8 cellular contexts compared by ENCODE assay signal in the genomic region with DNA sequence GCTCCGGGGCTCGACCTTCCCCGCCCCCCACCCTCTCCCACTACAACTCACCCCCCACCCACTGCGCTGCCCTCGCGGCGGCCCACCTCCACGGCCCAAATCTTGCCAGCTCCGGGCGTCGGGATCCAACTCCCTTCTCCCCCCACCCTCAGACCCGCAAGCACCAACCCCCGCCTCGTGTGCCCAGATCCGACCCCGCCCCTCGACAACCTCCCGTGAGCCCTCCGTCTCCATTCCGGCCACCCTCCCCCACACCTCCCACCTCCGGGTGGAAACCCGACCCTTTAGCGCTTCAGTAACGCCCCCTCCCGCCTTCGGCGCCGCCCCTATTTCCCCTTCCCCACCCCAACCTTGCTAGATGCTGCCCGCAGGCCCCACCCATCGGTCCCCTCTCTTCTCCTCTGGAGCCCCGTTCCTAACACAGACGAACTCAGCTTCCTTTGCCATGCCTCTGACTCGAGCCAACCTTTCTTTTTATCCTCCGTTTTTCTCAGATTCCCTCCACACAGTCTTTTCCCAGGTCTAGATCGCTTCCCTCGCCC. TPM values are rescaled to one million over a fixed set of nuclear protein-coding genes. Genes with fewer than 3 reads are reported as not detected.
A peak's percentile ranks its signal among the peaks of the same experiment; 100 is the strongest.
DNase-seq lines count a peak whose midpoint lies in the region; ATAC-seq and TF ChIP-seq lines count a peak whose summit lies in the region.

No MANE protein-coding gene starts in this region.

- no peaks in the 10 kb centered on the region for H3K27me3 ChIP-seq in stomach

- ATAC-seq in GM21529 (IDR thresholded peaks at IDR 0.05; ENCODE audit: unreplicated experiment): peak; percentile 32

- peak overlapping the region; percentile 96 for H3K27ac Mint-ChIP-seq in neural crest cell (ENCODE audit: unreplicated experiment)

- in situ Hi-C loops in KBM-7 (cut with MboI; ENCODE audit: low pct_unique_long_range_greater_than_20kb, low sequenced_read_pairs): no loop called here

- TF ChIP-seq CTCF in neural crest cell (conservative IDR thresholded peaks at IDR 0.05) (no peak), stomach (IDR thresholded peaks at IDR 0.05) (no peak)

- peak overlapping the region; percentile 96 for H3K4me3 Mint-ChIP-seq in neural crest cell

- peaks cover 49% of the 10 kb centered on the region for H3K4me1 Mint-ChIP-seq in neural crest cell

- peak overlapping the region; percentile 92 to 99 (median 93) for H3K27ac ChIP-seq in stomach

- TF ChIP-seq EP300 in stomach (IDR thresholded peaks at IDR 0.05): no peak

- WGBS in stomach, 5 donors: 1 to 2% (median 1%) methylated on average over 20 to 36 of the region's 36 CpGs

- H3K36me3 Mint-ChIP-seq in neural crest cell (ENCODE audit: low read depth): peaks cover 10% of the 10 kb centered on the region

- no peaks in the 10 kb centered on the region for H3K27me3 Mint-ChIP-seq in neural crest cell (ENCODE audit: low read depth)

- peak overlapping the region; percentile 85 to 96 (median 90) for H3K4me3 ChIP-seq in stomach

- peaks cover 23 to 53% (median 43%) of the 10 kb centered on the region in 4 donors for H3K4me1 ChIP-seq in stomach

- intact Hi-C loops in stomach (cut with DNase I; ENCODE audit: low total_unique reads): no loop called here

- DNase-seq in COLO829 (ENCODE audit: low spot score) (peak; percentile 88), KBM-7 (peak; percentile 62), RKO (ENCODE audit: low spot score) (peak; percentile 81), fibroblast of the conjunctiva (ENCODE audit: low read depth) (peak; percentile 85), neural crest cell (ENCODE audit: low read depth, low spot score) (peak; percentile 86), stomach (peak; percentile 75)
- peak; percentile 73 for DNase-seq in activated effector memory CD4-positive, alpha-beta T cell treated with Interleukin-2 at 50 U/mL for 16 hours

- peaks cover 9 to 36% (median 34%) of the 10 kb centered on the region in 4 donors for H3K36me3 ChIP-seq in stomach

- no peaks in the 10 kb centered on the region for H3K9me3 Mint-ChIP-seq in neural crest cell

- TF ChIP-seq POLR2A in stomach (IDR thresholded peaks at IDR 0.05): no peak

- no peaks in the 10 kb centered on the region for H3K9me3 ChIP-seq in stomach

RNA-seq across cellular contexts. Expression of gene UBE2Z, which starts 0.7 kb away (rescaled TPM):
- 55.8 and 56.8 TPM in 2 replicates for total RNA-seq in neural crest cell
- 10 to 100 TPM; 28.1 to 55.6 (median 36.2) TPM for total RNA-seq in stomach
- 10 to 100 TPM; 30.2 to 43.4 (median 38.8) TPM for polyA plus RNA-seq in stomach

RNA-seq across cellular contexts. Expression of gene ATP5MC1, which starts 16.3 kb away (rescaled TPM):
- 84.7 and 87.5 TPM in 2 replicates for total RNA-seq in neural crest cell
- 100 to 1,000 TPM in 3 of 5 donors, 10 to 100 TPM in 2; 19.4 to 298 (median 140) TPM for total RNA-seq in stomach
- polyA plus RNA-seq in stomach: 100 to 1,000 TPM; 247 to 449 (median 337) TPM

RNA-seq across cellular contexts. Expression of gene SNF8, which starts 35.7 kb away (rescaled TPM):
- total RNA-seq in neural crest cell: 146 and 153 TPM in 2 replicates
- total RNA-seq in stomach: 10 to 100 TPM; 18.7 to 53.6 (median 41.3) TPM
- 100 to 1,000 TPM; 145 to 160 (median 149) TPM for polyA plus RNA-seq in stomach

RNA-seq across cellular contexts. Expression of gene GIP, which starts 59.5 kb away (rescaled TPM):
- total RNA-seq in neural crest cell: not detected in 2 replicates
- total RNA-seq in stomach: not detected
- polyA plus RNA-seq in stomach: under 1 TPM in 1 of 3 donors, not detected in 2; 0.56 TPM

Comparison
In these comparisons a context has a peak if more than half of its experiments do, and no peak if none do; other contexts are left out.
1. Peak in every context shown above with its lines: DNase-seq, ATAC-seq, H3K4me3 ChIP-seq and H3K27ac ChIP-seq.